Comparison of ENCODE assay signal across 1 cellular context in genomic region chr12:109858764-109859163, GRCh38.
TF ChIP-seq lines count a peak whose summit lies in the region.

No MANE protein-coding gene starts in this region.

TF ChIP-seq in IMR-90, 13 proteins besides CTCF, POLR2A, EP300 and RAD21:
- TF ChIP-seq, protein P1, sequence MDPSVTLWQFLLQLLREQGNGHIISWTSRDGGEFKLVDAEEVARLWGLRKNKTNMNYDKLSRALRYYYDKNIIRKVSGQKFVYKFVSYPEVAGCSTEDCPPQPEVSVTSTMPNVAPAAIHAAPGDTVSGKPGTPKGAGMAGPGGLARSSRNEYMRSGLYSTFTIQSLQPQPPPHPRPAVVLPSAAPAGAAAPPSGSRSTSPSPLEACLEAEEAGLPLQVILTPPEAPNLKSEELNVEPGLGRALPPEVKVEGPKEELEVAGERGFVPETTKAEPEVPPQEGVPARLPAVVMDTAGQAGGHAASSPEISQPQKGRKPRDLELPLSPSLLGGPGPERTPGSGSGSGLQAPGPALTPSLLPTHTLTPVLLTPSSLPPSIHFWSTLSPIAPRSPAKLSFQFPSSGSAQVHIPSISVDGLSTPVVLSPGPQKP (IDR thresholded peaks at IDR 0.05; ENCODE audit: borderline replicate concordance, low read depth, low read length): no peak
- TF ChIP-seq CEBPB (IDR thresholded peaks at IDR 0.05; ENCODE audit: low read depth, low read length) (no peak), RCOR1 (IDR thresholded peaks at IDR 0.05; ENCODE audit: insufficient replicate concordance, low read length) (no peak), MAFK (IDR thresholded peaks at IDR 0.05; ENCODE audit: low read depth, low read length) (no peak), MAZ (IDR thresholded peaks at IDR 0.05; ENCODE audit: borderline replicate concordance, low read depth, low read length) (no peak), FOS (IDR thresholded peaks at IDR 0.05; ENCODE audit: low read depth, low read length) (no peak), NFE2L2 (IDR thresholded peaks at IDR 0.05; ENCODE audit: low read depth, low read length) (no peak), SMC3 (IDR thresholded peaks at IDR 0.05; ENCODE audit: low read depth, low read length) (no peak), USF2 (IDR thresholded peaks at IDR 0.05; ENCODE audit: low read depth, low read length) (no peak), MXI1 (IDR thresholded peaks at IDR 0.05; ENCODE audit: borderline replicate concordance, low read depth, low read length) (no peak), BHLHE40 (IDR thresholded peaks at IDR 0.05; ENCODE audit: low read depth, low read length) (no peak), CHD1 (IDR thresholded peaks at IDR 0.05; ENCODE audit: low read depth, low read length) (no peak), RFX5 (IDR thresholded peaks at IDR 0.05; ENCODE audit: low read depth, low read length) (no peak)
